Comparison of ENCODE assay signal across 27 cellular contexts in genomic region chr6:152598421-152598820, GRCh38. TPM values are rescaled to one million over a fixed set of nuclear protein-coding genes. Genes with fewer than 3 reads are reported as not detected.
A peak's percentile ranks its signal among the peaks of the same experiment; 100 is the strongest.
DNase-seq lines count a peak whose midpoint lies in the region; ATAC-seq and TF ChIP-seq lines count a peak whose summit lies in the region.
"Had no signal": no experiment of that assay in that cellular context is flagged by ENCODE, and none has a peak within 500 bp of the region (broad histone marks: within the 10 kb centered on the region; RNA-seq: fewer than 3 reads in every experiment).

No MANE protein-coding gene starts in this region.

- no peaks in the 10 kb centered on the region for H4K20me1 ChIP-seq in GM23248 (ENCODE audit: insufficient read depth)

- ATAC-seq in CD4-positive, alpha-beta T cell (ENCODE audit: poor library complexity) = no peak
- no peak for ATAC-seq in GM19035 (IDR thresholded peaks at IDR 0.05; ENCODE audit: unreplicated experiment)
- ATAC-seq in right lobe of liver = no peak
- ATAC-seq: activated CD8-positive, alpha-beta memory T cell treated with anti-CD3 and anti-CD28 coated beads, Interleukin-2, amount 10 ng/mL, durations not matched to agents 7 days and 5 days; HCT116 had no signal

- no peaks in the 10 kb centered on the region for H3K9me3 Mint-ChIP-seq in CD4-positive, alpha-beta T cell
- H3K9me3 Mint-ChIP-seq: activated CD4-positive, alpha-beta T cell treated with anti-CD3 and anti-CD28 coated beads, Interleukin-2, amount 10 ng/mL, durations not matched to agents 24 days and 14 days; activated naive CD4-positive, alpha-beta T cell treated with anti-CD3 and anti-CD28 coated beads, Interleukin-2, amount 50 U/mL, for 24 hours; immature natural killer cell had no signal

- H2AFZ ChIP-seq in GM23248 = no peak overlapping the region
- H2AFZ ChIP-seq: hepatocyte had no signal

- H3K36me3 Mint-ChIP-seq in CD4-positive, alpha-beta T cell (ENCODE audit: low read depth) = no peaks in the 10 kb centered on the region
- H3K36me3 Mint-ChIP-seq: activated CD8-positive, alpha-beta memory T cell treated with anti-CD3 and anti-CD28 coated beads, Interleukin-2, amount 10 ng/mL, durations not matched to agents 7 days and 5 days; activated naive CD4-positive, alpha-beta T cell treated with anti-CD3 and anti-CD28 coated beads, Interleukin-2, amount 50 U/mL, for 24 hours had no signal

- TF ChIP-seq CTCF in spleen (IDR thresholded peaks at IDR 0.05 in 8 of 11, conservative IDR thresholded peaks at IDR 0.05 in 3 of 11) = no peak
- no peak for TF ChIP-seq CTCF in CD4-positive, alpha-beta T cell (IDR thresholded peaks at IDR 0.05)
- TF ChIP-seq CTCF in right lobe of liver (IDR thresholded peaks at IDR 0.05) = no peak

- TF ChIP-seq POLR2A in spleen (IDR thresholded peaks at IDR 0.05) = no peak
- no peak for TF ChIP-seq POLR2A in right lobe of liver (IDR thresholded peaks at IDR 0.05)

- H3K4me2 ChIP-seq in GM23248 (ENCODE audit: unreplicated experiment) = no peak overlapping the region
- H3K4me2 ChIP-seq: hepatocyte had no signal

- no peaks in the 10 kb centered on the region for H3K9me2 ChIP-seq in GM23248 (ENCODE audit: insufficient read depth)

- in situ Hi-C loops in GM23248 (cut with MboI) = no loop called here

- H3K9me3 ChIP-seq in GM23248 (ENCODE audit: low read depth) (no peaks in the 10 kb centered on the region), adipocyte (ENCODE audit: control insufficient read depth, low read length) (no peaks in the 10 kb centered on the region), spleen (no peaks in the 10 kb centered on the region), right lobe of liver (no peaks in the 10 kb centered on the region)
- H3K9me3 ChIP-seq in CD4-positive, alpha-beta T cell (ENCODE audit: control insufficient read depth, low read length) = no peaks in the 10 kb centered on the region
- H3K9me3 ChIP-seq: ascending aorta, prostate gland had no signal

- H3K27me3 ChIP-seq in GM23248 (replicated peaks; ENCODE audit: insufficient read depth) = no peaks in the 10 kb centered on the region
- no peaks in the 10 kb centered on the region for H3K27me3 ChIP-seq in adipocyte (replicated peaks; ENCODE audit: control insufficient read depth, insufficient read depth, low read length)
- H3K27me3 ChIP-seq in spleen (replicated peaks in 1 of 7) = no peaks in the 10 kb centered on the region
- H3K27me3 ChIP-seq in CD4-positive, alpha-beta T cell (ENCODE audit: control insufficient read depth, insufficient read depth, low read length) = no peaks in the 10 kb centered on the region
- no peaks in the 10 kb centered on the region for H3K27me3 ChIP-seq in right lobe of liver
- H3K27me3 ChIP-seq: ascending aorta, dorsolateral prefrontal cortex, hepatocyte had no signal

- CTCF ChIA-PET in CD4-positive, alpha-beta T cell (lab: Charles Lee) = no interaction called here

- H3K4me3 ChIP-seq in GM23248 = no peak overlapping the region
- H3K4me3 ChIP-seq in adipocyte (ENCODE audit: low read length) = peak overlapping the region; percentile 10
- H3K4me3 ChIP-seq in spleen = no peak overlapping the region
- no peak overlapping the region for H3K4me3 ChIP-seq in right lobe of liver
- H3K4me3 ChIP-seq: ascending aorta, dorsolateral prefrontal cortex, hepatocyte, prostate gland, skin epidermis had no signal

- POLR2A ChIA-PET in CD4-positive, alpha-beta T cell (lab: Charles Lee) = no interaction called here

- H3K36me3 ChIP-seq in GM23248 (ENCODE audit: low read depth) = no peaks in the 10 kb centered on the region
- H3K36me3 ChIP-seq in adipocyte (ENCODE audit: control insufficient read depth, insufficient read depth, low read length, severe bottlenecking) = no peaks in the 10 kb centered on the region
- no peaks in the 10 kb centered on the region for H3K36me3 ChIP-seq in spleen
- H3K36me3 ChIP-seq in right lobe of liver = no peaks in the 10 kb centered on the region
- H3K36me3 ChIP-seq: ascending aorta, prostate gland, WERI-Rb-1 had no signal

- no peak overlapping the region for H3K4me3 Mint-ChIP-seq in CD4-positive, alpha-beta T cell
- H3K4me3 Mint-ChIP-seq: activated CD4-positive, alpha-beta T cell treated with anti-CD3 and anti-CD28 coated beads, Interleukin-2, amount 10 ng/mL, durations not matched to agents 24 days and 14 days; activated CD8-positive, alpha-beta memory T cell treated with anti-CD3 and anti-CD28 coated beads, Interleukin-2, amount 10 ng/mL, durations not matched to agents 7 days and 5 days; activated naive CD4-positive, alpha-beta T cell treated with anti-CD3 and anti-CD28 coated beads, Interleukin-2, amount 50 U/mL, for 24 hours; immature natural killer cell had no signal

- no peak overlapping the region for H3K27ac Mint-ChIP-seq in CD4-positive, alpha-beta T cell
- H3K27ac Mint-ChIP-seq: activated CD4-positive, alpha-beta T cell treated with anti-CD3 and anti-CD28 coated beads, Interleukin-2, amount 10 ng/mL, durations not matched to agents 24 days and 14 days; activated CD8-positive, alpha-beta memory T cell treated with anti-CD3 and anti-CD28 coated beads, Interleukin-2, amount 10 ng/mL, durations not matched to agents 7 days and 5 days; activated naive CD4-positive, alpha-beta T cell treated with anti-CD3 and anti-CD28 coated beads, Interleukin-2, amount 50 U/mL, for 24 hours had no signal

- H3K27ac ChIP-seq in GM23248 (0 out of 2 replicates have a peak overlapping the region, but pooled peaks have one; percentile 12), spleen (peak overlapping the region in 7 of 8 donors; percentile 34 to 67 (median 48)), right lobe of liver (no peak overlapping the region)
- no peak overlapping the region for H3K27ac ChIP-seq in CD4-positive, alpha-beta T cell (ENCODE audit: low read depth, low read length)
- H3K27ac ChIP-seq: ascending aorta, C4-2B, hepatocyte, prostate gland, WERI-Rb-1 had no signal

- H3K9ac ChIP-seq in GM23248 (no peak overlapping the region), adipocyte (ENCODE audit: low read length) (no peak overlapping the region)

- H3K4me1 ChIP-seq in GM23248 (ENCODE audit: insufficient read depth) (peaks cover 12% of the 10 kb centered on the region), adipocyte (ENCODE audit: control insufficient read depth, insufficient read depth, low read length) (peaks cover 27% of the 10 kb centered on the region), spleen (peaks cover 0 to 39% (median 11%) of the 10 kb centered on the region in 6 donors), right lobe of liver (no peaks in the 10 kb centered on the region)
- H3K4me1 ChIP-seq: ascending aorta, prostate gland had no signal

- no peaks in the 10 kb centered on the region for H3F3A ChIP-seq in GM23248 (ENCODE audit: insufficient read depth)

- H3K4me1 Mint-ChIP-seq in CD4-positive, alpha-beta T cell (ENCODE audit: low read depth) = no peaks in the 10 kb centered on the region
- H3K4me1 Mint-ChIP-seq: activated CD4-positive, alpha-beta T cell treated with anti-CD3 and anti-CD28 coated beads, Interleukin-2, amount 10 ng/mL, durations not matched to agents 24 days and 14 days; activated CD8-positive, alpha-beta memory T cell treated with anti-CD3 and anti-CD28 coated beads, Interleukin-2, amount 10 ng/mL, durations not matched to agents 7 days and 5 days; activated naive CD4-positive, alpha-beta T cell treated with anti-CD3 and anti-CD28 coated beads, Interleukin-2, amount 50 U/mL, for 24 hours had no signal

- H3K27me3 Mint-ChIP-seq in CD4-positive, alpha-beta T cell = peaks cover 25% of the 10 kb centered on the region
- H3K27me3 Mint-ChIP-seq: activated CD4-positive, alpha-beta T cell treated with anti-CD3 and anti-CD28 coated beads, Interleukin-2, amount 10 ng/mL, durations not matched to agents 24 days and 14 days; activated CD8-positive, alpha-beta memory T cell treated with anti-CD3 and anti-CD28 coated beads, Interleukin-2, amount 10 ng/mL, durations not matched to agents 7 days and 5 days had no signal

- intact Hi-C loops in spleen (cut with DNase I; ENCODE audit: low total_unique reads) = no loop called here
- intact Hi-C loops in CD4-positive, alpha-beta T cell (cut with DNase I, micrococcal nuclease) = no loop called here
- intact Hi-C loops in right lobe of liver (cut with DNase I) = no loop called here

- no peaks in the 10 kb centered on the region for H3K79me2 ChIP-seq in GM23248 (ENCODE audit: insufficient read depth)
- H3K79me2 ChIP-seq: hepatocyte had no signal

- peak; percentile 50 for DNase-seq in GM23248
- DNase-seq in adipocyte (ENCODE audit: low read depth) = peak; percentile 3
- DNase-seq in kidney tubule cell (ENCODE audit: low spot score) = peak; percentile 6
- no peak for DNase-seq in spleen
- no peak for DNase-seq in CD4-positive, alpha-beta T cell
- DNase-seq in right lobe of liver = no peak
- DNase-seq in activated effector memory CD4-positive, alpha-beta T cell treated with anti-CD3 and anti-CD28 coated beads, Interleukin-2, amount 50 U/mL, for 16 hours = no peak
- DNase-seq: activated CD4-positive, alpha-beta T cell treated with anti-CD3 and anti-CD28 coated beads, Interleukin-2, amount 10 ng/mL, durations not matched to agents 24 days and 14 days; activated CD8-positive, alpha-beta memory T cell treated with anti-CD3 and anti-CD28 coated beads, Interleukin-2, amount 10 ng/mL, durations not matched to agents 7 days and 5 days; dorsolateral prefrontal cortex; EL; immature natural killer cell; left ventricle myocardium superior; NCI-H1105; NCI-H1930; NCI-H748 treated with DMSO at 0.1 percent for 48 hours; stimulated activated CD4-positive, alpha-beta T cell treated with anti-CD3 and anti-CD28 coated beads, Interleukin-1b, Interleukin-23, amount 100 ng/mL, for 48 hours; T-helper 2 cell; WERI-Rb-1 had no signal

RNA-seq across cellular contexts. Expression of gene SYNE1, which starts 38.7 kb away (rescaled TPM):
- total RNA-seq in GM23248 (2014; rRNA removed; shearing (Covaris generic)) = 95.4 and 129 TPM in 2 replicates
- polyA plus RNA-seq in GM23248 (2016; fragmentation: Nextera tagmentation; extraction: Ambion mirVana) = 27.1 and 29.2 TPM in 2 replicates
- 100 to 1,000 TPM; 171 to 336 (median 316) TPM for total RNA-seq in spleen
- polyA plus RNA-seq in spleen = 10 to 100 TPM; 27.8 to 48.4 (median 35.7) TPM
- total RNA-seq in CD4-positive, alpha-beta T cell = 100 to 1,000 TPM in 1 of 2 experiments, 10 to 100 TPM in 1; 94.9 to 108 TPM
- 10 to 100 TPM; 22.8 to 43.2 (median 25.0) TPM for total RNA-seq in right lobe of liver

Comparison
In these comparisons a context has a peak if more than half of its experiments do, and no peak if none do; other contexts are left out.
1. DNase-seq: peak in GM23248 (single experiment), adipocyte (single experiment) and kidney tubule cell (single experiment); none in spleen (single experiment), CD4-positive, alpha-beta T cell (0 of 10), right lobe of liver (0 of 3) and activated effector memory CD4-positive, alpha-beta T cell treated with anti-CD3 and anti-CD28 coated beads, Interleukin-2, amount 50 U/mL, for 16 hours (single experiment).
2. H3K27ac ChIP-seq: peak in GM23248 (single experiment) and spleen (7 of 8); none in CD4-positive, alpha-beta T cell (single experiment) and right lobe of liver (0 of 3).